10 cellular contexts compared by ENCODE assay signal in the genomic region with DNA sequence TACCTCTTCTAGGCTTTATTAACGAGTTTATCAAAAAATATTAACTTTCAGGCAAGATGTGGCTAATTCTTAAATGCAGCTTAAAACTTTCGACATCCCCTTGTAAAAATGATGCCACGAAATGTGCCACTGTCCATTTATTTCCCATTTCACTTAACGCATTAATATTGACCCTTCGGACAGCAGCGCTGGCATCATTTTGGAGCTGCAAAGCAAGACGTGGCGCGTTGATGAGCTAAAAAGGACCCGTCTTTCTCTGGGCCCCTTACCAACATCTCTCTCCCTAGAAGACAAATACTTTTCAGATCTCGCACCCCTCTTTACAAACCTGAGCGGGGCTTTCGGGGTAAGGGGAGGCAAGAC.
DNase-seq lines count a peak whose midpoint lies in the region; ATAC-seq and TF ChIP-seq lines count a peak whose summit lies in the region.
"Had no signal": no experiment of that assay in that cellular context is flagged by ENCODE, and none has a peak within 500 bp of the region (broad histone marks: within the 10 kb centered on the region; RNA-seq: fewer than 3 reads in every experiment).

No MANE protein-coding gene starts in this region.

- H3K27me3 ChIP-seq in gastroesophageal sphincter (peaks cover 97% of the 10 kb centered on the region), smooth muscle cell (ENCODE audit: low read depth) (peaks cover 87% of the 10 kb centered on the region)

- peak overlapping the region; percentile 80 for H3K4me3 Mint-ChIP-seq in T-helper 17 cell

- H3K4me1 Mint-ChIP-seq in T-helper 17 cell: peaks cover 2% of the 10 kb centered on the region

- DNase-seq in NCI-H2081 treated with DMSO at 0.1 percent for 48 hours (lab: John Stamatoyannopoulos, UW): peak; percentile 6
- no peak for DNase-seq in NCI-H2081 (lab: John Stamatoyannopoulos, UW)
- no peak for DNase-seq in T-helper 17 cell
- DNase-seq in smooth muscle cell (lab: John Stamatoyannopoulos, UW; ENCODE audit: unreplicated experiment): no peak
- DNase-seq in midbrain (lab: John Stamatoyannopoulos, UW): no peak
- no peak for DNase-seq in activated effector memory CD4-positive, alpha-beta T cell treated with anti-CD3 and anti-CD28 coated beads, Interleukin-2, amount 50 U/mL, for 16 hours
- no peak for DNase-seq in central memory CD4-positive, alpha-beta T cell
- DNase-seq: NCI-H1694 treated with DMSO at 0.1 percent for 48 hours had no signal

- H3K4me2 ChIP-seq in smooth muscle cell: peak overlapping the region; percentile 97

- H3K4me3 ChIP-seq in gastroesophageal sphincter (peak overlapping the region; percentile 40 to 66), smooth muscle cell (peak overlapping the region; percentile 71)

- H3K27ac ChIP-seq in gastroesophageal sphincter (peak overlapping the region in 2 of 4 donors; percentile 76 to 79), smooth muscle cell (ENCODE audit: low read depth) (no peak overlapping the region)
- H3K27ac ChIP-seq: C4-2B had no signal

- H3K36me3 ChIP-seq in gastroesophageal sphincter (no peaks in the 10 kb centered on the region), smooth muscle cell (ENCODE audit: low read depth) (no peaks in the 10 kb centered on the region)

- H3K9ac ChIP-seq in smooth muscle cell (ENCODE audit: low read depth): no peak overlapping the region

- H3K9me3 ChIP-seq in T-helper 17 cell (ENCODE audit: control insufficient read depth, low read length, poor library complexity, severe bottlenecking) (no peaks in the 10 kb centered on the region), gastroesophageal sphincter (no peaks in the 10 kb centered on the region), smooth muscle cell (replicated peaks; ENCODE audit: low read depth) (no peaks in the 10 kb centered on the region)

- TF ChIP-seq POLR2A in gastroesophageal sphincter (IDR thresholded peaks at IDR 0.05): no peak

- ATAC-seq in T-helper 17 cell (no peak), gastroesophageal sphincter (no peak)

- H3K79me2 ChIP-seq in smooth muscle cell (ENCODE audit: low read depth): no peaks in the 10 kb centered on the region

- H3F3A ChIP-seq in smooth muscle cell (ENCODE audit: low read depth): no peaks in the 10 kb centered on the region

- WGBS in gastroesophageal sphincter (ENCODE audit: low coverage in 1 of 2), 2 donors: 50 to 73% methylated on average over 1 to 10 of the region's 13 CpGs
- WGBS in smooth muscle cell (ENCODE audit: low lambda C conversion rate): 22% methylated on average over 13 of the region's 13 CpGs

- no peaks in the 10 kb centered on the region for H3K36me3 Mint-ChIP-seq in T-helper 17 cell (ENCODE audit: low read depth)

- no peaks in the 10 kb centered on the region for H4K20me1 ChIP-seq in smooth muscle cell (ENCODE audit: low read depth)

- peaks cover 0 to 15% (median 0%) of the 10 kb centered on the region in 3 donors for H3K4me1 ChIP-seq in gastroesophageal sphincter
- no peaks in the 10 kb centered on the region for H3K4me1 ChIP-seq in smooth muscle cell (ENCODE audit: low read depth)

- peak overlapping the region; percentile 91 for H2AFZ ChIP-seq in smooth muscle cell (ENCODE audit: low read depth)

- no peak for TF ChIP-seq EP300 in gastroesophageal sphincter (IDR thresholded peaks at IDR 0.05)

- peaks cover 62% of the 10 kb centered on the region for H3K27me3 Mint-ChIP-seq in T-helper 17 cell

- H3K27ac Mint-ChIP-seq in T-helper 17 cell: no peak overlapping the region

- TF ChIP-seq CTCF in gastroesophageal sphincter (IDR thresholded peaks at IDR 0.05) (no peak), smooth muscle cell (IDR thresholded peaks at IDR 0.05; ENCODE audit: borderline replicate concordance, insufficient read depth, poor library complexity, severe bottlenecking) (no peak)
